In genomic region chr4:65096630-65097029, GRCh38 we compare ENCODE assay signal across 35 cellular contexts.
"Had no signal": no experiment of that assay in that cellular context is flagged by ENCODE, and none has a peak within 500 bp of the region (broad histone marks: within the 10 kb centered on the region; RNA-seq: fewer than 3 reads in every experiment).

No MANE protein-coding gene starts in this region.

- H3K4me1 Mint-ChIP-seq: activated CD4-positive, alpha-beta T cell treated with anti-CD3 and anti-CD28 coated beads, Interleukin-2, amount 10 ng/mL, durations not matched to agents 24 days and 14 days; activated naive CD8-positive, alpha-beta T cell treated with anti-CD3 and anti-CD28 coated beads for 36 hours; activated T-helper 17 cell treated with anti-CD3 and anti-CD28 coated beads, Interleukin-2, amount 50 U/mL, for 72 hours; central memory CD8-positive, alpha-beta T cell had no signal

- H3K36me3 Mint-ChIP-seq: activated naive CD8-positive, alpha-beta T cell treated with anti-CD3 and anti-CD28 coated beads for 36 hours had no signal

- H3K27me3 ChIP-seq: ascending aorta, cardiac muscle cell had no signal

- H3K4me3 ChIP-seq: ascending aorta, cardiac muscle cell, PC-9 had no signal

- H3K27ac ChIP-seq: ascending aorta, cardiac muscle cell, PC-9, RWPE1, WERI-Rb-1 had no signal

- ATAC-seq: activated CD8-positive, alpha-beta T cell treated with anti-CD3 and anti-CD28 coated beads for 36 hours; activated T-cell treated with anti-CD3 and anti-CD28 coated beads, Interleukin-2, amount 50 U/mL, for 72 hours; activated T-helper 17 cell treated with anti-CD3 and anti-CD28 coated beads, Interleukin-2, amount 50 U/mL, for 72 hours; Right ventricle myocardium inferior; SK-N-SH treated with all-trans-retinoic acid at 6 μM for 48 hours had no signal

- H3K4me3 Mint-ChIP-seq: activated CD4-positive, alpha-beta T cell treated with anti-CD3 and anti-CD28 coated beads, Interleukin-2, amount 10 ng/mL, durations not matched to agents 24 days and 14 days; activated CD8-positive, alpha-beta T cell treated with anti-CD3 and anti-CD28 coated beads for 36 hours; activated naive CD8-positive, alpha-beta T cell treated with anti-CD3 and anti-CD28 coated beads for 36 hours; activated T-cell treated with anti-CD3 and anti-CD28 coated beads, Interleukin-2, amount 50 U/mL, for 72 hours; activated T-helper 17 cell treated with anti-CD3 and anti-CD28 coated beads, Interleukin-2, amount 50 U/mL, for 72 hours; central memory CD8-positive, alpha-beta T cell had no signal

- H3K9me3 Mint-ChIP-seq: activated CD4-positive, alpha-beta T cell treated with anti-CD3 and anti-CD28 coated beads, Interleukin-2, amount 10 ng/mL, durations not matched to agents 24 days and 14 days had no signal

- H3K27me3 Mint-ChIP-seq: activated CD4-positive, alpha-beta T cell treated with anti-CD3 and anti-CD28 coated beads, Interleukin-2, amount 10 ng/mL, durations not matched to agents 24 days and 14 days; activated CD8-positive, alpha-beta T cell treated with anti-CD3 and anti-CD28 coated beads for 36 hours; activated naive CD8-positive, alpha-beta T cell treated with anti-CD3 and anti-CD28 coated beads for 36 hours; activated T-helper 17 cell treated with anti-CD3 and anti-CD28 coated beads, Interleukin-2, amount 50 U/mL, for 72 hours; central memory CD8-positive, alpha-beta T cell had no signal

- H3K36me3 ChIP-seq: ascending aorta, cardiac muscle cell, WERI-Rb-1 had no signal

- H3K4me1 ChIP-seq: ascending aorta had no signal

- H2AFZ ChIP-seq: PC-9 had no signal

- H3K27ac Mint-ChIP-seq: activated CD4-positive, alpha-beta T cell treated with anti-CD3 and anti-CD28 coated beads, Interleukin-2, amount 10 ng/mL, durations not matched to agents 24 days and 14 days; activated CD8-positive, alpha-beta T cell treated with anti-CD3 and anti-CD28 coated beads for 36 hours; activated naive CD8-positive, alpha-beta T cell treated with anti-CD3 and anti-CD28 coated beads for 36 hours; activated T-cell treated with anti-CD3 and anti-CD28 coated beads, Interleukin-2, amount 50 U/mL, for 72 hours; activated T-helper 17 cell treated with anti-CD3 and anti-CD28 coated beads, Interleukin-2, amount 50 U/mL, for 72 hours had no signal

- H3K4me2 ChIP-seq: PC-9 had no signal

- FAIRE-seq: RCC 7860 had no signal

- DNase-seq: activated CD4-positive, alpha-beta T cell treated with anti-CD3 and anti-CD28 coated beads, Interleukin-2, amount 10 ng/mL, durations not matched to agents 24 days and 14 days; activated CD4-positive, alpha-beta T cell treated with anti-CD3 and anti-CD28 coated beads, Interleukin-2, amount 50 U/mL, for 4 hours; activated CD8-positive, alpha-beta T cell treated with anti-CD3 and anti-CD28 coated beads for 36 hours; activated effector memory CD4-positive, alpha-beta T cell treated with anti-CD3 and anti-CD28 coated beads, Interleukin-2, amount 50 U/mL, for 16 hours; activated naive CD4-positive, alpha-beta T cell; activated naive CD4-positive, alpha-beta T cell treated with anti-CD3 and anti-CD28 coated beads, Interleukin-2, amount 50 U/mL, for 16 hours; activated naive CD8-positive, alpha-beta T cell treated with anti-CD3 and anti-CD28 coated beads for 36 hours; activated T-cell treated with anti-CD3 and anti-CD28 coated beads, Interleukin-2, amount 50 U/mL, for 1 hour; activated T-cell treated with anti-CD3 and anti-CD28 coated beads, Interleukin-2, amount 50 U/mL, for 72 hours; amniotic stem cell; MM.1S; MV-4-11; NCI-H1092; NCI-H1436 treated with DMSO at 0.1 percent for 48 hours; NCI-H1694 treated with DMSO at 0.1 percent for 48 hours; NCI-H2029; NCI-H345; NCI-H524 treated with DMSO at 0.1 percent for 48 hours; NCI-H748 treated with DMSO at 0.1 percent for 48 hours; NK-92 treated with Interleukin-12 subunit alpha and Interleukin-12 subunit beta, amount 100 ng/mL, for 24 hours; PC-9; SIG-M5; SW 1271; T-helper 1 cell; T-helper 2 cell; T-helper 9 cell; WERI-Rb-1 had no signal

- H3K9me3 ChIP-seq: ascending aorta had no signal
